Comparison of ENCODE assay signal across 8 cellular contexts in the genomic region with DNA sequence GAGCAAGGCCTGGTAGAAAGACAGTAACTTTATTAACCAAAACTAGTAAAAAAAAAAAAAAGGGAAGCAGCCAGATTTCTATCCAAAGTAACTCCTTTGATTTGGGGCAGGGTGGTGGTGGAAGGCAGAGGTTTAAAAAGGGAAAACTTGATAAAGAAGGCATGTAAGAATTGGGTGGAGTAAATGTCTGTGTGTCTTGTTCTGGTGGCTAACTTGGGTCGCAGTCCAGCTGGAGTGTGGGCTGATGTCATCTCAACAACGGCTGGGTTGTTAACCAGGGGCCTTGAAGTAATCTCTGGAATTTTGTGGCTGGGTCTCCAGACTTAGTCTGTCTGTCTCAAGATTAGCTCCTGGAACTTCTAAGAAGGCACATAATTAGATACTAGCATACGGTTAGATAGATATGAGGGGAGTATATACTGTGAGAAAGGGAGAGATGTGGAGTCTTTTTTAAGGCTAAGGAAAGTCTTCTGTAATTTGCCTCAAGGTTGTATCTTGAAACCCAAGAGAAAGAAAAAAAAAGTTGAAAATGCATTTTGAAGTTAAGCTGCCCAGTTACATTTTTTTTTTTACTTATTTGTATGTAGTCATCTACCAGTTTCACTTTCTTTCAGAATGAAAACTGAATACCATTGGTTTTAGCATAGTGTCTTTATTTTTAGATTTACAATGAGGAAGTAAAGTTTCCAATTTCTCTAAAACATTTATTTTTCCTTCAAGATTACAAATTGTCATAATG. TPM values are rescaled to one million over a fixed set of nuclear protein-coding genes. Genes with fewer than 3 reads are reported as not detected.
A peak's percentile ranks its signal among the peaks of the same experiment; 100 is the strongest.
DNase-seq lines count a peak whose midpoint lies in the region; ATAC-seq, FAIRE-seq and TF ChIP-seq lines count a peak whose summit lies in the region.

No MANE protein-coding gene starts in this region.

- H3K4ac ChIP-seq in IMR-90 (ENCODE audit: low read depth, low read length) = peak overlapping the region; percentile 51; the same call in 1 of the 2 replicates

- H3K79me1 ChIP-seq in IMR-90 (ENCODE audit: low read depth in 1 of 2, low read length in 2 of 2) = no peaks in the 10 kb centered on the region

- H2BK120ac ChIP-seq in IMR-90 (ENCODE audit: low read depth, low read length) = peak overlapping the region; percentile 10; the same call in 1 of the 2 replicates

- dilution Hi-C loops in IMR-90 (cut with HindIII; ENCODE audit: low sequenced_read_pairs, unreplicated experiment) (no loop called here), endothelial cell of umbilical vein (cut with MboI; ENCODE audit: extremely low pct_ligation_motif_present, low sequenced_read_pairs) (no loop called here)

- no peak for TF ChIP-seq RAD21 in IMR-90 (IDR thresholded peaks at IDR 0.05; ENCODE audit: low read length)

- POLR2A ChIA-PET in GM10248 (lab: Yijun Ruan, JAX) = no interaction called here
- POLR2A ChIA-PET in IMR-90 (lab: Charles Lee; ENCODE audit: unreplicated experiment) = no interaction called here
- POLR2A ChIA-PET in endothelial cell of umbilical vein (lab: Charles Lee) = interaction anchor here (0.7 kb wide), 1 partner anchor 707 kb away, joined by 3 read pairs; no protein-coding TSS in a partner anchor

- H3K9me1 ChIP-seq in IMR-90 (ENCODE audit: insufficient read depth, low read length) = peaks cover 3% of the 10 kb centered on the region; the same call in 1 of the 2 replicates
- no peaks in the 10 kb centered on the region for H3K9me1 ChIP-seq in endothelial cell of umbilical vein (replicated peaks; ENCODE audit: control insufficient read depth, extremely low read depth, insufficient read depth, low read length)

- no peaks in the 10 kb centered on the region for H3K36me3 ChIP-seq in IMR-90 (ENCODE audit: control insufficient read depth, insufficient read depth, low read length)
- no peaks in the 10 kb centered on the region for H3K36me3 ChIP-seq in endothelial cell of umbilical vein (ENCODE audit: control insufficient read depth in 2 of 2, extremely low read depth in 1 of 2, insufficient read depth in 2 of 2, low read length in 2 of 2)

- intact Hi-C loops in IMR-90 (cut with micrococcal nuclease) (no loop called here), endothelial cell of umbilical vein (cut with micrococcal nuclease) (no loop called here)

- H2AFZ ChIP-seq in IMR-90 (replicated peaks; ENCODE audit: low read length, poor library complexity) = peak overlapping the region; percentile 80
- peak overlapping the region; percentile 30 for H2AFZ ChIP-seq in endothelial cell of umbilical vein (ENCODE audit: low read depth, low read length)

- BruUV-seq in IMR-90 (replicated peaks; lab: Mats Ljungman, UMichigan) (no TSS peak), endothelial cell of umbilical vein (replicated peaks; lab: Mats Ljungman, UMichigan) (no TSS peak)

- H3K9me3 ChIP-seq in IMR-90 (ENCODE audit: control insufficient read depth, insufficient read depth, low read length) (no peaks in the 10 kb centered on the region), endothelial cell of umbilical vein (replicated peaks; ENCODE audit: control insufficient read depth, insufficient read depth, low read length) (no peaks in the 10 kb centered on the region)

- H3K79me2 ChIP-seq in endothelial cell of umbilical vein (ENCODE audit: control insufficient read depth, insufficient read depth, low read length) = no peaks in the 10 kb centered on the region

- peak overlapping the region; percentile 82 for H3K14ac ChIP-seq in IMR-90 (replicated peaks; ENCODE audit: low read depth, low read length)

- DNase-seq in GM10248 (ENCODE audit: extremely low spot score) = peak; percentile 30
- peak; percentile 55 for DNase-seq in IMR-90
- DNase-seq in endothelial cell of umbilical vein (ENCODE audit: low read depth, low spot score) = no peak
- DNase-seq in hypothalamus (lab: John Stamatoyannopoulos, UW) = no peak
- no peak for DNase-seq in ecto neural progenitor cell (ENCODE audit: low spot score)
- DNase-seq in DMS114 treated with DMSO at 0.1 percent for 48 hours (lab: John Stamatoyannopoulos, UW; ENCODE audit: unreplicated experiment) = no peak
- DNase-seq in cerebellar cortex (ENCODE audit: low spot score) = no peak

- in situ Hi-C loops in IMR-90 (cut with MboI; ENCODE audit: low sequenced_read_pairs) = no loop called here

- no peak for FAIRE-seq in endothelial cell of umbilical vein (lab: Jason Lieb, UNC)

- H2BK20ac ChIP-seq in IMR-90 (ENCODE audit: low read depth, low read length) = no peak overlapping the region; the same call in 1 of the 2 replicates

- CTCF ChIA-PET in GM10248 (lab: Yijun Ruan, JAX) (interaction anchor here (1.2 to 1.9 kb wide), 6 partner anchors 17 to 949 kb away, joined by 3 to 11 read pairs (median 4); no protein-coding TSS in a partner anchor), IMR-90 (lab: Yijun Ruan, JAX) (no interaction called here), endothelial cell of umbilical vein (lab: Charles Lee) (interaction anchor here (1.1 to 1.7 kb wide), 2 partner anchors 9 to 22 kb away, joined by 4 to 7 read pairs; no protein-coding TSS in a partner anchor)

- H4K8ac ChIP-seq in IMR-90 (ENCODE audit: low read depth in 2 of 2, low read length in 2 of 2) = peak overlapping the region in 1 of 2 experiments; percentile 73; a peak in 2 of 4 replicates

- peak overlapping the region; percentile 18 for H2BK5ac ChIP-seq in IMR-90 (ENCODE audit: low read depth, low read length, poor library complexity, severe bottlenecking)

- TF ChIP-seq POLR2A in IMR-90 (IDR thresholded peaks at IDR 0.05; ENCODE audit: low read depth, low read length) = no peak
- TF ChIP-seq POLR2A in endothelial cell of umbilical vein (IDR thresholded peaks at IDR 0.05; ENCODE audit: low read depth, low read length) = no peak

- H3K27ac ChIP-seq in IMR-90 (ENCODE audit: insufficient read depth, low read length) (no peak overlapping the region), endothelial cell of umbilical vein (ENCODE audit: insufficient read depth, low read depth, low read length) (no peak overlapping the region)

- H3K4me2 ChIP-seq in IMR-90 (ENCODE audit: low read depth, low read length) = peak overlapping the region; percentile 55; the same call in 1 of the 2 replicates
- H3K4me2 ChIP-seq in endothelial cell of umbilical vein (ENCODE audit: insufficient read depth, low read length) = no peak overlapping the region

- no peak overlapping the region for H3K4me3 ChIP-seq in IMR-90 (ENCODE audit: insufficient read depth, low read depth, low read length)
- no peak overlapping the region for H3K4me3 ChIP-seq in endothelial cell of umbilical vein (replicated peaks in 1 of 3; ENCODE audit: insufficient read depth in 1 of 3, low read depth in 1 of 3, low read length in 3 of 3)

- no peak overlapping the region for H2BK15ac ChIP-seq in IMR-90 (ENCODE audit: low read depth, low read length)

- no peaks in the 10 kb centered on the region for H3K27me3 ChIP-seq in IMR-90 (ENCODE audit: control insufficient read depth, insufficient read depth, low read length)
- H3K27me3 ChIP-seq in endothelial cell of umbilical vein (ENCODE audit: control insufficient read depth in 2 of 2, insufficient read depth in 2 of 2, low read length in 2 of 2) = no peaks in the 10 kb centered on the region

- WGBS in IMR-90 (ENCODE audit: extremely low coverage in 2 of 2, insufficient read length in 1 of 2), 2 experiments = no CpG with 5 or more reads among the region's 3 CpGs

- TF ChIP-seq CTCF in GM10248 (IDR thresholded peaks at IDR 0.05; ENCODE audit: control extremely low read depth, extremely low read depth, low read depth, missing control alignments) (no peak), IMR-90 (conservative IDR thresholded peaks at IDR 0.05; ENCODE audit: low read depth, low read length) (no peak), endothelial cell of umbilical vein (IDR thresholded peaks at IDR 0.05; ENCODE audit: extremely low read depth in 1 of 2, insufficient read depth in 1 of 2, low read depth in 1 of 2, low read length in 2 of 2) (no peak)

- ATAC-seq in GM21515 (IDR thresholded peaks at IDR 0.05; ENCODE audit: unreplicated experiment) (peak; percentile 81), IMR-90 (ENCODE audit: low read depth) (peak; percentile 65)

- H4K5ac ChIP-seq in IMR-90 (ENCODE audit: low read depth, low read length) = no peak overlapping the region

- H2AK5ac ChIP-seq in IMR-90 (ENCODE audit: low read depth, low read length) = no peak overlapping the region

- H3K18ac ChIP-seq in IMR-90 (ENCODE audit: low read depth, low read length) = no peak overlapping the region

- no peak overlapping the region for H3K56ac ChIP-seq in IMR-90 (ENCODE audit: extremely low read depth, insufficient read depth, low read length)

- peak overlapping the region; percentile 80 for H3K23ac ChIP-seq in IMR-90 (ENCODE audit: low read depth, low read length)

- H4K20me1 ChIP-seq in IMR-90 (ENCODE audit: insufficient read depth, low read length) (no peaks in the 10 kb centered on the region), endothelial cell of umbilical vein (replicated peaks; ENCODE audit: control insufficient read depth, extremely low read depth, insufficient read depth, low read length) (no peaks in the 10 kb centered on the region)

- H3K4me1 ChIP-seq in IMR-90 (ENCODE audit: control insufficient read depth, insufficient read depth, low read length) (peaks cover 2% of the 10 kb centered on the region; the same call in 1 of the 2 replicates), endothelial cell of umbilical vein (ENCODE audit: control insufficient read depth, extremely low read depth, insufficient read depth, low read length) (no peaks in the 10 kb centered on the region)

- no peak overlapping the region for H3K9ac ChIP-seq in IMR-90 (ENCODE audit: low read depth, low read length)
- no peak overlapping the region for H3K9ac ChIP-seq in endothelial cell of umbilical vein (replicated peaks; ENCODE audit: extremely low read depth, insufficient read depth, low read length)

- H4K91ac ChIP-seq in IMR-90 (ENCODE audit: insufficient read depth, low read depth, low read length) = no peak overlapping the region

- H2AK9ac ChIP-seq in IMR-90 (replicated peaks; ENCODE audit: low read depth, low read length, poor library complexity) = no peak overlapping the region

TF ChIP-seq in IMR-90, 13 proteins besides CTCF, POLR2A, EP300 and RAD21 (continues in another document):
- TF ChIP-seq BHLHE40 (IDR thresholded peaks at IDR 0.05; ENCODE audit: low read depth, low read length) = no peak

RNA-seq across cellular contexts. Expression of a gene that starts 48.3 kb away (rescaled TPM):
- total RNA-seq in IMR-90 (2012; rRNA removed) = 4.3 and 9.2 TPM in 2 replicates
- polyA plus RNA-seq in IMR-90 (2012; rRNA removed) = 1.5 and 2.8 TPM in 2 replicates
- 0.56 and 0.87 TPM in 2 replicates for polyA plus RNA-seq in IMR-90 (2012; cell fraction: cytosol; rRNA removed)
- polyA plus RNA-seq in IMR-90 (2012; cell fraction: nucleus; rRNA removed; ENCODE audit: low replicate concordance) = 0.81 and 4.3 TPM in 2 replicates
- total RNA-seq in endothelial cell of umbilical vein = 12.4 and 15.2 TPM in 2 replicates
- polyA plus RNA-seq in endothelial cell of umbilical vein = 4.4 and 6.9 TPM in 2 replicates
- polyA plus RNA-seq in endothelial cell of umbilical vein (2011; cell fraction: cytosol; rRNA removed) = 5.7 and 5.8 TPM in 2 replicates
- 10.9 and 17.7 TPM in 2 replicates for polyA plus RNA-seq in endothelial cell of umbilical vein (2011; cell fraction: nucleus; rRNA removed)
- 5.8 and 9.6 TPM in 2 replicates for polyA plus RNA-seq in endothelial cell of umbilical vein (2012)
- 10.8 and 12.9 TPM in 2 replicates for polyA minus RNA-seq in endothelial cell of umbilical vein
- 9.7 TPM for polyA minus RNA-seq in endothelial cell of umbilical vein (2011; cell fraction: cytosol; rRNA and poly(A)+ RNA removed)
- polyA minus RNA-seq in endothelial cell of umbilical vein (2011; cell fraction: nucleus; rRNA and poly(A)+ RNA removed) = 40.7 and 49.2 TPM in 2 replicates

Comparison
In these comparisons a context has a peak if more than half of its experiments do, and no peak if none do; other contexts are left out.
1. DNase-seq: peak in GM10248 (single experiment) and IMR-90 (single experiment); none in endothelial cell of umbilical vein (single experiment), hypothalamus (0 of 51), ecto neural progenitor cell (single experiment), DMS114 treated with DMSO at 0.1 percent for 48 hours (single experiment) and cerebellar cortex (single experiment).